ENCODE assay signal across 13 cellular contexts in the genomic region with DNA sequence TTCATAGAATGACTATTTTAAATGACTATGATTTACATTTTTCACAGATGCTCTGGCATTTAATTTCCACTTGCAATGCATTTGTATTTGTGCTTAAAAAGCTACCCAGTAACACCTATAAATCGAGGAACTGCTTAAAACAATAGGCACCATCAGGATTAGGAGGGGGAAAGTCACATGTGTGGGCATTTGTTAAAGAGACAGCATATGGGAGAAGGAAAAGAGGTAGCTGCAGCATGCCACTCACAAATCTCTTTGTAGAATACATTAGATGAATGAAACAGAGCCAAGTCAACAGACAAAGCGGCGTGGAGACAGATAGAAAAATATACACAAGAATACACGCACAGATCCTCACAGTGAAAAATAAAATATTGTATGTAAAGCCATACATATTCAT.
DNase-seq lines count a peak whose midpoint lies in the region; ATAC-seq lines count a peak whose summit lies in the region.
"Had no signal": no experiment of that assay in that cellular context is flagged by ENCODE, and none has a peak within 500 bp of the region (broad histone marks: within the 10 kb centered on the region; RNA-seq: fewer than 3 reads in every experiment).

No MANE protein-coding gene starts in this region.

- H3K9me3 Mint-ChIP-seq in T-helper 2 cell treated with Interferon-gamma antibody and Interleukin-4, amounts not matched to agents 5 μg/mL and 100 μg/mL, for 36 hours = no peaks in the 10 kb centered on the region
- H3K9me3 Mint-ChIP-seq: CD8-positive, alpha-beta memory T cell had no signal

- peaks cover 10% of the 10 kb centered on the region for H3K27me3 Mint-ChIP-seq in T-helper 2 cell treated with Interferon-gamma antibody and Interleukin-4, amounts not matched to agents 5 μg/mL and 100 μg/mL, for 36 hours (ENCODE audit: low read depth)

- H3K27ac Mint-ChIP-seq in T-helper 2 cell treated with Interferon-gamma antibody and Interleukin-4, amounts not matched to agents 5 μg/mL and 100 μg/mL, for 36 hours = no peak overlapping the region
- H3K27ac Mint-ChIP-seq: B cell; CD8-positive, alpha-beta memory T cell; IgD-negative memory B cell had no signal

- no peaks in the 10 kb centered on the region for H3K4me1 Mint-ChIP-seq in T-helper 2 cell treated with Interferon-gamma antibody and Interleukin-4, amounts not matched to agents 5 μg/mL and 100 μg/mL, for 36 hours (ENCODE audit: low read depth)
- H3K4me1 Mint-ChIP-seq: B cell; CD8-positive, alpha-beta memory T cell had no signal

- DNase-seq in NCI-H524 (lab: John Stamatoyannopoulos, UW) = peak; percentile 38 to 61
- DNase-seq in NCI-H524 treated with DMSO at 0.1 percent for 48 hours (lab: John Stamatoyannopoulos, UW) = no peak
- DNase-seq in NCI-H69 (lab: John Stamatoyannopoulos, UW) = peak; percentile 27
- DNase-seq in cerebellar cortex (ENCODE audit: low spot score) = peak; percentile 54
- DNase-seq in T-helper 2 cell treated with Interferon-gamma antibody and Interleukin-4, amounts not matched to agents 5 μg/mL and 100 μg/mL, for 36 hours (ENCODE audit: low spot score) = no peak
- no peak for DNase-seq in DMS79 treated with DMSO at 0.1 percent for 48 hours (lab: John Stamatoyannopoulos, UW)
- DNase-seq: Caco-2; CD8-positive, alpha-beta memory T cell; DMS 273 treated with DMSO at 0.1 percent for 48 hours; KG1 had no signal

- no peak for ATAC-seq in HG03521 (IDR thresholded peaks at IDR 0.05; ENCODE audit: unreplicated experiment)

- H3K4me3 Mint-ChIP-seq in T-helper 2 cell treated with Interferon-gamma antibody and Interleukin-4, amounts not matched to agents 5 μg/mL and 100 μg/mL, for 36 hours = no peak overlapping the region
- H3K4me3 Mint-ChIP-seq: B cell; CD8-positive, alpha-beta memory T cell; IgD-negative memory B cell had no signal

- H3K36me3 Mint-ChIP-seq in T-helper 2 cell treated with Interferon-gamma antibody and Interleukin-4, amounts not matched to agents 5 μg/mL and 100 μg/mL, for 36 hours (ENCODE audit: low read depth) = no peaks in the 10 kb centered on the region
- H3K36me3 Mint-ChIP-seq: IgD-negative memory B cell had no signal

Comparison
In these comparisons a context has a peak if more than half of its experiments do, and no peak if none do; other contexts are left out.
1. DNase-seq: peak in NCI-H524 (2 of 2), NCI-H69 (single experiment) and cerebellar cortex (single experiment); none in NCI-H524 treated with DMSO at 0.1 percent for 48 hours (single experiment), T-helper 2 cell treated with Interferon-gamma antibody and Interleukin-4, amounts not matched to agents 5 μg/mL and 100 μg/mL, for 36 hours (single experiment) and DMS79 treated with DMSO at 0.1 percent for 48 hours (single experiment).